22 cellular contexts compared by ENCODE assay signal in genomic region chr12:53599579-53599978, GRCh38. TPM values are rescaled to one million over a fixed set of nuclear protein-coding genes. Genes with fewer than 3 reads are reported as not detected.
DNase-seq lines count a peak whose midpoint lies in the region; ATAC-seq and TF ChIP-seq lines count a peak whose summit lies in the region.
"Had no signal": no experiment of that assay in that cellular context is flagged by ENCODE, and none has a peak within 500 bp of the region (broad histone marks: within the 10 kb centered on the region; RNA-seq: fewer than 3 reads in every experiment).

No MANE protein-coding gene starts in this region.

- ATAC-seq in HCT116 (peak; percentile 58; the same call in 1 of the 2 replicates), HG02870 (IDR thresholded peaks at IDR 0.05; ENCODE audit: unreplicated experiment) (no peak)
- ATAC-seq: left colon, T-cell had no signal

- H2AFZ ChIP-seq in HCT116 (ENCODE audit: low read depth, low read length, poor library complexity, severe bottlenecking), result no peak overlapping the region
- H2AFZ ChIP-seq: PC-9 had no signal

- no peaks in the 10 kb centered on the region for H3K9me3 Mint-ChIP-seq in activated CD4-positive, alpha-beta T cell treated with anti-CD3 and anti-CD28 coated beads, Interleukin-2, amount 10 ng/mL, durations not matched to agents 24 days and 14 days
- H3K9me3 Mint-ChIP-seq: activated B cell treated with CpG ODN at 0.5 μM for 24 hours, T-cell, type B pancreatic cell had no signal

- peaks cover 16% of the 10 kb centered on the region for H3K36me3 Mint-ChIP-seq in activated CD4-positive, alpha-beta T cell treated with anti-CD3 and anti-CD28 coated beads, Interleukin-2, amount 10 ng/mL, durations not matched to agents 24 days and 14 days (ENCODE audit: low read depth)

- H3K79me2 ChIP-seq in HCT116 (ENCODE audit: insufficient read depth, low read length), result peaks cover 6% of the 10 kb centered on the region

- H3K4me3 ChIP-seq in A673 (ENCODE audit: low read depth, low read length, poor library complexity, severe bottlenecking), result no peak overlapping the region
- no peak overlapping the region for H3K4me3 ChIP-seq in HCT116 (replicated peaks in 1 of 2; ENCODE audit: low read depth in 1 of 2, low read length in 2 of 2)
- H3K4me3 ChIP-seq: coronary artery, PC-9 had no signal

- H3K4me1 Mint-ChIP-seq in activated CD4-positive, alpha-beta T cell treated with anti-CD3 and anti-CD28 coated beads, Interleukin-2, amount 10 ng/mL, durations not matched to agents 24 days and 14 days, result peaks cover 12% of the 10 kb centered on the region

- CTCF ChIA-PET in A673 (lab: Charles Lee), result no interaction called here
- CTCF ChIA-PET in HCT116 (lab: Charles Lee), result no interaction called here

- H3K9me3 ChIP-seq in A673 (ENCODE audit: low read depth, low read length, poor library complexity, severe bottlenecking) (no peaks in the 10 kb centered on the region), HCT116 (ENCODE audit: control insufficient read depth in 1 of 2, insufficient read depth in 1 of 2, low read depth in 1 of 2, low read length in 2 of 2) (no peaks in the 10 kb centered on the region)

- peak; percentile 39 for TF ChIP-seq RAD21 in HCT116 (IDR thresholded peaks at IDR 0.05; ENCODE audit: low read depth)

- no peaks in the 10 kb centered on the region for H3K27me3 Mint-ChIP-seq in activated CD4-positive, alpha-beta T cell treated with anti-CD3 and anti-CD28 coated beads, Interleukin-2, amount 10 ng/mL, durations not matched to agents 24 days and 14 days
- H3K27me3 Mint-ChIP-seq: activated B cell treated with CpG ODN at 0.5 μM for 24 hours, T-cell, type B pancreatic cell had no signal

- intact Hi-C loops in A673 (cut with micrococcal nuclease; ENCODE audit: unreplicated experiment), result no loop called here
- intact Hi-C loops in HCT116 (cut with micrococcal nuclease), result no loop called here
- intact Hi-C loops in activated CD4-positive, alpha-beta T cell treated with anti-CD3 and anti-CD28 coated beads, Interleukin-2, amount 10 ng/mL, durations not matched to agents 24 days and 14 days (cut with micrococcal nuclease), result no loop called here

- DNase-seq in A673 (ENCODE audit: low spot score), result no peak
- DNase-seq in HCT116 (ENCODE audit: low read depth, low spot score), result no peak
- DNase-seq in inferior parietal cortex (ENCODE audit: extremely low spot score), result peak; percentile 28
- DNase-seq in D341Med (ENCODE audit: low spot score), result no peak
- DNase-seq in activated CD4-positive, CD25-positive, alpha-beta regulatory T cell (lab: John Stamatoyannopoulos, UW), result no peak
- DNase-seq in activated CD4-positive, alpha-beta T cell treated with anti-CD3 and anti-CD28 coated beads, Interleukin-2, amount 10 ng/mL, durations not matched to agents 24 days and 14 days, result no peak
- DNase-seq: activated B cell treated with CpG ODN at 0.5 μM for 24 hours; activated gamma-delta T cell treated with Interleukin-2 at 50 U/mL for 16 hours; aorta; Calu3; hippocampal formation; left colon; NCI-H524; PC-9; stimulated activated CD4-positive, alpha-beta T cell treated with anti-CD3 and anti-CD28 coated beads, Interleukin-12 subunit alpha, Interleukin-12 subunit beta, amount 100 ng/mL, for 4 hours; stimulated activated naive CD4-positive, alpha-beta T cell; T-cell had no signal

- BruUV-seq in A673 (replicated peaks; lab: Mats Ljungman, UMichigan), result TSS peak; percentile 3
- no TSS peak for BruUV-seq in HCT116 (replicated peaks; lab: Mats Ljungman, UMichigan)

- H3K27me3 ChIP-seq in A673 (replicated peaks; ENCODE audit: insufficient read depth, low read depth, low read length, poor library complexity), result no peaks in the 10 kb centered on the region
- H3K27me3 ChIP-seq in HCT116 (ENCODE audit: insufficient read depth, low read length), result no peaks in the 10 kb centered on the region

- no peak overlapping the region for H3K4me2 ChIP-seq in HCT116 (ENCODE audit: low read length)
- H3K4me2 ChIP-seq: PC-9 had no signal

- H4K20me1 ChIP-seq in HCT116 (ENCODE audit: insufficient read depth), result peaks cover 3% of the 10 kb centered on the region; the same call in 1 of the 2 replicates

- peak; percentile 47 for TF ChIP-seq CTCF in A673 (conservative IDR thresholded peaks at IDR 0.05; ENCODE audit: low read depth, low read length)
- peak in 2 of 3 experiments; percentile 33 to 59; a peak in 2 of 6 replicates for TF ChIP-seq CTCF in HCT116 (IDR thresholded peaks at IDR 0.05 in 2 of 3, conservative IDR thresholded peaks at IDR 0.05 in 1 of 3; ENCODE audit: borderline replicate concordance in 1 of 3, insufficient read depth in 1 of 3, low read depth in 2 of 3, low read length in 2 of 3)
- TF ChIP-seq CTCF in VCaP (conservative IDR thresholded peaks at IDR 0.05), result no peak

- POLR2A ChIA-PET in A673 (lab: Charles Lee; ENCODE audit: low non-redundant PET), result no interaction called here
- POLR2A ChIA-PET in HCT116 (lab: Charles Lee), result no interaction called here

- no peak overlapping the region for H3K4me3 Mint-ChIP-seq in activated CD4-positive, alpha-beta T cell treated with anti-CD3 and anti-CD28 coated beads, Interleukin-2, amount 10 ng/mL, durations not matched to agents 24 days and 14 days
- H3K4me3 Mint-ChIP-seq: activated B cell treated with CpG ODN at 0.5 μM for 24 hours, T-cell, type B pancreatic cell had no signal

- no peak overlapping the region for H3K27ac ChIP-seq in A673 (ENCODE audit: low read depth, low read length, poor library complexity, severe bottlenecking)
- H3K27ac ChIP-seq in HCT116 (ENCODE audit: low read depth, low read length), result no peak overlapping the region
- H3K27ac ChIP-seq in VCaP, result peak overlapping the region; percentile 83; the same call in 1 of the 2 replicates
- H3K27ac ChIP-seq: coronary artery, HL-60, PC-9 had no signal

- TF ChIP-seq POLR2A in HCT116 (IDR thresholded peaks at IDR 0.05; ENCODE audit: borderline replicate concordance, extremely low read depth, insufficient read depth, insufficient read length), result no peak

- H3K9me2 ChIP-seq in HCT116 (ENCODE audit: insufficient read depth), result no peaks in the 10 kb centered on the region

- H3K36me3 ChIP-seq in A673 (ENCODE audit: insufficient read depth, low read length, poor library complexity, severe bottlenecking), result no peaks in the 10 kb centered on the region
- H3K36me3 ChIP-seq in HCT116 (ENCODE audit: control insufficient read depth in 1 of 2, insufficient read depth in 2 of 2, low read length in 2 of 2), result no peaks in the 10 kb centered on the region

- RAD21 ChIA-PET in HCT116 (lab: Charles Lee; ENCODE audit: low non-redundant PET in 1 of 2, low total read pairs in 2 of 2, uncharacterized antibody in 2 of 2, unreplicated experiment in 2 of 2), result no interaction called here

- no peak overlapping the region for H3K9ac ChIP-seq in HCT116 (ENCODE audit: low read length)

- H3K27ac Mint-ChIP-seq in activated CD4-positive, alpha-beta T cell treated with anti-CD3 and anti-CD28 coated beads, Interleukin-2, amount 10 ng/mL, durations not matched to agents 24 days and 14 days, result no peak overlapping the region
- H3K27ac Mint-ChIP-seq: activated B cell treated with CpG ODN at 0.5 μM for 24 hours, T-cell, type B pancreatic cell had no signal

- H3K4me1 ChIP-seq in A673 (ENCODE audit: insufficient read depth, low read length, poor library complexity, severe bottlenecking) (peaks cover 63% of the 10 kb centered on the region), HCT116 (ENCODE audit: control insufficient read depth in 1 of 2, insufficient read depth in 2 of 2, low read length in 2 of 2) (no peaks in the 10 kb centered on the region)

TF ChIP-seq in HCT116, 20 proteins besides CTCF, POLR2A, EP300 and RAD21:
- TF ChIP-seq SRF (IDR thresholded peaks at IDR 0.05; ENCODE audit: low read depth) (no peak), EZH2phosphoT487 (IDR thresholded peaks at IDR 0.05; ENCODE audit: borderline replicate concordance) (no peak), ZBTB33 (IDR thresholded peaks at IDR 0.05; ENCODE audit: extremely low read depth, insufficient replicate concordance, low read length) (no peak), TCF7L2 (IDR thresholded peaks at IDR 0.05; ENCODE audit: borderline replicate concordance, extremely low read depth, insufficient read depth, insufficient read length) (no peak), ZFX (IDR thresholded peaks at IDR 0.05) (no peak), CEBPB (IDR thresholded peaks at IDR 0.05; ENCODE audit: low read depth) (no peak)

RNA-seq across cellular contexts. Expression of gene ATF7, which starts 26.6 kb away (rescaled TPM):
- total RNA-seq in A673 (2021) (38.8 and 44.3 TPM in 2 replicates), HCT116 (2021; ENCODE audit: unreplicated experiment) (24.0 TPM)
- polyA plus RNA-seq in HCT116 (2012), result 12.5 and 12.7 TPM in 2 replicates
- total RNA-seq in activated CD4-positive, alpha-beta T cell treated with anti-CD3 and anti-CD28 coated beads, Interleukin-2, amount 10 ng/mL, durations not matched to agents 24 days and 14 days, result 23.0 and 31.5 TPM in 2 replicates
